Comparison of ENCODE assay signal across 28 cellular contexts in genomic region chr2:71670430-71670795, GRCh38.
DNase-seq lines count a peak whose midpoint lies in the region; ATAC-seq and TF ChIP-seq lines count a peak whose summit lies in the region.
"Had no signal": no experiment of that assay in that cellular context is flagged by ENCODE, and none has a peak within 500 bp of the region (broad histone marks: within the 10 kb centered on the region; RNA-seq: fewer than 3 reads in every experiment).

No MANE protein-coding gene starts in this region.

- intact Hi-C loops in posterior vena cava (cut with DNase I) = no loop called here
- intact Hi-C loops in CD4-positive, alpha-beta memory T cell (cut with micrococcal nuclease) = no loop called here

- no peak overlapping the region for H3K4me3 Mint-ChIP-seq in CD4-positive, alpha-beta memory T cell
- H3K4me3 Mint-ChIP-seq: CD4-positive, alpha-beta T cell had no signal

- H3K27me3 Mint-ChIP-seq in CD4-positive, alpha-beta memory T cell = peaks cover 0 to 4% of the 10 kb centered on the region in 2 donors

- H3K27me3 ChIP-seq in CD4-positive, alpha-beta memory T cell (ENCODE audit: insufficient read depth, low read length) = no peaks in the 10 kb centered on the region
- H3K27me3 ChIP-seq: BLaER1 treated with 17β-estradiol and CSF1 and Interleukin-3, amounts not matched to agents 10 nM and 100 nM; SJSA1 had no signal

- H3K4me1 Mint-ChIP-seq in CD4-positive, alpha-beta memory T cell = no peaks in the 10 kb centered on the region

- POLR2A ChIA-PET in CD4-positive, alpha-beta memory T cell (lab: Charles Lee; ENCODE audit: partially characterized antibody) = no interaction called here

- no peaks in the 10 kb centered on the region for H3K9me3 Mint-ChIP-seq in CD4-positive, alpha-beta memory T cell
- H3K9me3 Mint-ChIP-seq: CD4-positive, alpha-beta T cell had no signal

- no peaks in the 10 kb centered on the region for H3K4me1 ChIP-seq in CD4-positive, alpha-beta memory T cell (ENCODE audit: insufficient read depth, low read length)

- peak; percentile 36 for DNase-seq in activated effector memory CD4-positive, alpha-beta T cell treated with anti-CD3 and anti-CD28 coated beads, Interleukin-2, amount 50 U/mL, for 16 hours
- DNase-seq in activated effector memory CD4-positive, alpha-beta T cell treated with Interleukin-2 at 50 U/mL for 16 hours = no peak
- DNase-seq in GM13976 (ENCODE audit: low spot score) (peak; percentile 13), iPS-NIHi11 (ENCODE audit: low spot score) (peak; percentile 7), posterior vena cava (ENCODE audit: low spot score) (peak; percentile 43)
- DNase-seq in CD4-positive, alpha-beta memory T cell = no peak
- DNase-seq: AML-193; CD4-positive, alpha-beta T cell; COR-L47; DMS 273 treated with DMSO at 0.1 percent for 48 hours; DMS79; EL; GDM1; Karpas-422; NCI-H1092 treated with DMSO at 0.1 percent for 48 hours; NCI-H1436; NCI-H187; NCI-H2081 treated with DMSO at 0.1 percent for 48 hours; NCI-H446; NCI-H526; NCI-H82; NK-92 treated with Interleukin-12 subunit alpha and Interleukin-12 subunit beta, amount 100 ng/mL, for 24 hours; PC-3 had no signal

- H3K27ac ChIP-seq in CD4-positive, alpha-beta memory T cell (ENCODE audit: low read depth, low read length) = no peak overlapping the region
- H3K27ac ChIP-seq: BLaER1 treated with 17β-estradiol and CSF1 and Interleukin-3, amounts not matched to agents 10 nM and 100 nM; SJSA1 had no signal

- H3K36me3 Mint-ChIP-seq in CD4-positive, alpha-beta memory T cell = no peaks in the 10 kb centered on the region

- H3K4me3 ChIP-seq in CD4-positive, alpha-beta memory T cell (ENCODE audit: low read length in 2 of 2) = no peak overlapping the region
- H3K4me3 ChIP-seq: BLaER1 treated with 17β-estradiol and CSF1 and Interleukin-3, amounts not matched to agents 10 nM and 100 nM; GM12878; SJSA1 had no signal

- no peak overlapping the region for H3K27ac Mint-ChIP-seq in CD4-positive, alpha-beta memory T cell
- H3K27ac Mint-ChIP-seq: CD4-positive, alpha-beta T cell had no signal

- no peak for ATAC-seq in GM21619 (IDR thresholded peaks at IDR 0.05; ENCODE audit: unreplicated experiment)
- ATAC-seq: GM12878, HepG2, PC-3 had no signal

- no peaks in the 10 kb centered on the region for H3K9me3 ChIP-seq in CD4-positive, alpha-beta memory T cell (ENCODE audit: control insufficient read depth in 1 of 2, low read length in 2 of 2)
- H3K9me3 ChIP-seq: BLaER1 treated with 17β-estradiol and CSF1 and Interleukin-3, amounts not matched to agents 10 nM and 100 nM; SJSA1 had no signal

- H3K36me3 ChIP-seq in CD4-positive, alpha-beta memory T cell (ENCODE audit: insufficient read depth, low read length) = no peaks in the 10 kb centered on the region

- in situ Hi-C loops in GM13976 (cut with MboI; ENCODE audit: low sequenced_read_pairs, unreplicated experiment) = no loop called here

- CTCF ChIA-PET in CD4-positive, alpha-beta memory T cell (lab: Charles Lee; ENCODE audit: partially characterized antibody) = no interaction called here

- no peak for TF ChIP-seq CTCF in GM13976 (IDR thresholded peaks at IDR 0.05; ENCODE audit: borderline replicate concordance, control extremely low read depth, extremely low read depth, insufficient read depth, missing control alignments)

Comparison
In these comparisons a context has a peak if more than half of its experiments do, and no peak if none do; other contexts are left out.
1. DNase-seq: peak in activated effector memory CD4-positive, alpha-beta T cell treated with anti-CD3 and anti-CD28 coated beads, Interleukin-2, amount 50 U/mL, for 16 hours (single experiment), GM13976 (single experiment), iPS-NIHi11 (single experiment) and posterior vena cava (single experiment); none in activated effector memory CD4-positive, alpha-beta T cell treated with Interleukin-2 at 50 U/mL for 16 hours (single experiment) and CD4-positive, alpha-beta memory T cell (0 of 5).